Comparison of ENCODE assay signal across 24 cellular contexts in the genomic region with DNA sequence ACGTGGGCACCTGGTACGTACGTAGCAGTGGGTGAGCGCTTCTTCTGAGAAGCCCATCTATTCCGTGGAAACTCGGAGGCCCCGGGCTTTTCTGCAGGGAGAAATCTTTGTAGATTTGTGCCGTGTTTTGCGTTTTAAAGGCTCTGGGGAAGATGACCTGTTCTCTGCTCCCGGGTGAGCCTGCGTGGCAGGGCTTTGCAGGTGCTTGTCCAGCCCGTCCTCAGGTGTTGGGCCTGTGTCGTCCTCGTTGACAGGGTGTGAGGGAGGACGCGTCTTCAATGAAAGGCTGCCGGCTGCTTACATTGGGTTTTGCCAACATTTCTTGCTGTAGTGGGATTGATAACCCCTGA.
"Had no signal": no experiment of that assay in that cellular context is flagged by ENCODE, and none has a peak within 500 bp of the region (broad histone marks: within the 10 kb centered on the region; RNA-seq: fewer than 3 reads in every experiment).

No MANE protein-coding gene starts in this region.

- DNase-seq: Kasumi-1, MM.1S, NCI-H1092 treated with DMSO at 0.1 percent for 48 hours, NCI-H1436, NCI-H187, NCI-H2029, NCI-H2081 treated with DMSO at 0.1 percent for 48 hours, NCI-H2171, NCI-H226, NCI-H446, NCI-H510A, NCI-H524 treated with DMSO at 0.1 percent for 48 hours, NCI-H69, NCI-H774, RPMI8226, SIG-M5 had no signal

- H3K4me3 Mint-ChIP-seq: IgD-negative memory B cell had no signal

- FAIRE-seq: HTR-8/SVneo, K562, RCC 7860 had no signal

- ATAC-seq: K562 had no signal

- H3K27me3 ChIP-seq: SJSA1 had no signal

- H3K27ac Mint-ChIP-seq: IgD-negative memory B cell had no signal

- H3K4me1 Mint-ChIP-seq: IgD-negative memory B cell had no signal

- H3K9me3 ChIP-seq: SJSA1 had no signal

- H3K9ac ChIP-seq: KMS-11 had no signal

- H3K27ac ChIP-seq: HL-60, KMS-11, SJSA1, SK-N-MC had no signal

- H3K9me3 Mint-ChIP-seq: IgD-negative memory B cell had no signal

- H3K4me3 ChIP-seq: K562, SJSA1, SK-N-MC had no signal

- H3K27me3 Mint-ChIP-seq: IgD-negative memory B cell had no signal

- H3K4me2 ChIP-seq: KMS-11 had no signal
